ENCODE assay signal across 11 cellular contexts in the genomic region with DNA sequence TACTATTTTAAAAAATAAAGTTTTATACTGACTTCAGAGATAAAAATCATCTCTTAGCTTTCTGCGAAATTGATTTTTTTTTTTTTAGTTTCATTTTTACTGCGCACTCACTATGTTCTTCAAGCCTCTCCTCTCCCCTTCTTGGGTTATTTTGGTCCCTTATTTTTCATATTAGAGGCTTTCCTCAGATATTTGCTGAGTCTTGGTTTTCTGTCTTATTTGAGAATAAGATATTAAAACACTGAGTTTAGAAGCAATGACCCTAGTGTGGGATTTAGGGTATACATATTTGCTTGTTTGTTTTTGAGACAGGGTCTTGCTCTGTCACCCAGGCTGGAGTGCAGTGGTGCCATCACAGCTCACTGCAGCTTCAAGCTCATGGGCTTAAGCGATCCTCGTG.
"Had no signal": no experiment of that assay in that cellular context is flagged by ENCODE, and none has a peak within 500 bp of the region (broad histone marks: within the 10 kb centered on the region; RNA-seq: fewer than 3 reads in every experiment).

No MANE protein-coding gene starts in this region.

- H3K4me3 ChIP-seq: GM23248, GM23338, HAP-1 had no signal

- ATAC-seq: GM23338, HCT116 had no signal

- H3K9ac ChIP-seq: GM23248 had no signal

- H3K4me1 ChIP-seq: HAP-1 had no signal

- H3K4me2 ChIP-seq: GM23338 had no signal

- H2AFZ ChIP-seq: GM23248, GM23338 had no signal

- FAIRE-seq: H1, H54 had no signal

- DNase-seq: GM23248, GOT3, H7, H9, HCEC 1CT, HFFc6 had no signal

- H3K27ac ChIP-seq: GM23248 had no signal
